In the genomic region with DNA sequence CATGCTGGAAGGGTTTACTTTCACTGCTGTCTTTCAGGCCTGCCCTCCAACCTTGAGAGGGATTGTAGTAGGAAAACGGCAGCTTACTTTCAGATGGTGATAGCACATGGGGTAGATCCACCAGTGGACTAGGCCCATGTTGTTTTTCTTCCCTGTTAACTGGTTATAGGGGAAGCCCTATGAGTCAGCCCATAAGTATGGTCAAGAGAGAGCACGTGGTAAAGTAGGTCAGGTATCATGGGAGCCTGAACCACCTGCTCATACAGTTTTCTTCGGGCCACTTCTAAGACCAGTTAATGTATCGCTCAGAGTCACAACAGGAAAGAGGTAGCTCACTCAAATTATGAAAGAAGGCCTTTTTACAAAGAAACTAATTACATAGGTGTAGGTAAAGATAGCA, we compare ENCODE assay signal across 20 cellular contexts. TPM values are rescaled to one million over a fixed set of nuclear protein-coding genes. Genes with fewer than 3 reads are reported as not detected.
DNase-seq lines count a peak whose midpoint lies in the region; ATAC-seq and TF ChIP-seq lines count a peak whose summit lies in the region.
"Had no signal": no experiment of that assay in that cellular context is flagged by ENCODE, and none has a peak within 500 bp of the region (broad histone marks: within the 10 kb centered on the region; RNA-seq: fewer than 3 reads in every experiment).

No MANE protein-coding gene starts in this region.

- DNase-seq in cardiac muscle cell (ENCODE audit: low read depth in 1 of 2, low spot score in 1 of 2) (no peak), heart left ventricle (no peak), SW480 (ENCODE audit: low spot score) (peak; percentile 34), foreskin keratinocyte (peak; percentile 24 to 49), NCI-H146 (lab: John Stamatoyannopoulos, UW) (no peak)
- DNase-seq: activated CD8-positive, alpha-beta memory T cell treated with anti-CD3 and anti-CD28 coated beads, Interleukin-2, amount 10 ng/mL, durations not matched to agents 7 days and 5 days; activated effector memory CD4-positive, alpha-beta T cell treated with anti-CD3 and anti-CD28 coated beads, Interleukin-2, amount 50 U/mL, for 16 hours; amniotic stem cell; DMS153; foreskin melanocyte; HCEC 1CT; KG1; NCI-H1417; NCI-H748 treated with DMSO at 0.1 percent for 48 hours; T1000; thyroid gland had no signal

- H3K36me3 ChIP-seq in cardiac muscle cell (peaks cover 72% of the 10 kb centered on the region), heart left ventricle (peaks cover 0 to 63% (median 27%) of the 10 kb centered on the region in 9 donors)
- H3K36me3 ChIP-seq: thyroid gland had no signal

- H3K27me3 ChIP-seq in cardiac muscle cell: no peaks in the 10 kb centered on the region
- H3K27me3 ChIP-seq in heart left ventricle: no peaks in the 10 kb centered on the region
- H3K27me3 ChIP-seq in foreskin keratinocyte: no peaks in the 10 kb centered on the region
- H3K27me3 ChIP-seq: thyroid gland had no signal

- no peak for ATAC-seq in heart left ventricle
- peak; percentile 32 for ATAC-seq in foreskin keratinocyte
- no peak for ATAC-seq in GM19463 (IDR thresholded peaks at IDR 0.05; ENCODE audit: unreplicated experiment)
- no peak for ATAC-seq in stimulated activated memory B cell treated with anti-CD40 and anti-IgM and Interleukin-4, amounts not matched to agents 10 μg/mL and 1 μg/mL and 100 μg/mL, for 72 hours
- no peak for ATAC-seq in GM19035 (IDR thresholded peaks at IDR 0.05; ENCODE audit: unreplicated experiment)
- ATAC-seq: activated CD8-positive, alpha-beta memory T cell treated with anti-CD3 and anti-CD28 coated beads, Interleukin-2, amount 10 ng/mL, durations not matched to agents 7 days and 5 days had no signal

- WGBS in heart left ventricle, 4 donors: 86 to 91% (median 88%) methylated on average over 4 of the region's 4 CpGs

- no peak for TF ChIP-seq POLR2A in heart left ventricle (IDR thresholded peaks at IDR 0.05)

- peak overlapping the region; percentile 85 for H3K27ac ChIP-seq in cardiac muscle cell
- H3K27ac ChIP-seq in heart left ventricle: no peak overlapping the region
- H3K27ac ChIP-seq in foreskin keratinocyte: no peak overlapping the region
- H3K27ac ChIP-seq: C4-2B, thyroid gland had no signal

- no peak overlapping the region for H3K4me3 ChIP-seq in cardiac muscle cell
- H3K4me3 ChIP-seq in heart left ventricle: no peak overlapping the region
- H3K4me3 ChIP-seq: thyroid gland had no signal

- no peaks in the 10 kb centered on the region for H3K9me3 Mint-ChIP-seq in stimulated activated memory B cell treated with anti-CD40 and anti-IgM and Interleukin-4, amounts not matched to agents 10 μg/mL and 1 μg/mL and 100 μg/mL, for 72 hours

- no peak overlapping the region for H3K27ac Mint-ChIP-seq in stimulated activated memory B cell treated with anti-CD40 and anti-IgM and Interleukin-4, amounts not matched to agents 10 μg/mL and 1 μg/mL and 100 μg/mL, for 72 hours
- H3K27ac Mint-ChIP-seq: activated CD8-positive, alpha-beta memory T cell treated with anti-CD3 and anti-CD28 coated beads, Interleukin-2, amount 10 ng/mL, durations not matched to agents 7 days and 5 days had no signal

- no peaks in the 10 kb centered on the region for H3K4me1 Mint-ChIP-seq in stimulated activated memory B cell treated with anti-CD40 and anti-IgM and Interleukin-4, amounts not matched to agents 10 μg/mL and 1 μg/mL and 100 μg/mL, for 72 hours

- H3K4me3 Mint-ChIP-seq in stimulated activated memory B cell treated with anti-CD40 and anti-IgM and Interleukin-4, amounts not matched to agents 10 μg/mL and 1 μg/mL and 100 μg/mL, for 72 hours: no peak overlapping the region
- H3K4me3 Mint-ChIP-seq: activated CD8-positive, alpha-beta memory T cell treated with anti-CD3 and anti-CD28 coated beads, Interleukin-2, amount 10 ng/mL, durations not matched to agents 7 days and 5 days had no signal

- H3K27me3 Mint-ChIP-seq in stimulated activated memory B cell treated with anti-CD40 and anti-IgM and Interleukin-4, amounts not matched to agents 10 μg/mL and 1 μg/mL and 100 μg/mL, for 72 hours: no peaks in the 10 kb centered on the region
- H3K27me3 Mint-ChIP-seq: activated CD8-positive, alpha-beta memory T cell treated with anti-CD3 and anti-CD28 coated beads, Interleukin-2, amount 10 ng/mL, durations not matched to agents 7 days and 5 days had no signal

- H3K9me3 ChIP-seq in cardiac muscle cell (ENCODE audit: low read depth) (no peaks in the 10 kb centered on the region), heart left ventricle (no peaks in the 10 kb centered on the region)
- H3K9me3 ChIP-seq: thyroid gland had no signal

- intact Hi-C loops in heart left ventricle (cut with DNase I): no loop called here

- peaks cover 59% of the 10 kb centered on the region for H3K36me3 Mint-ChIP-seq in stimulated activated memory B cell treated with anti-CD40 and anti-IgM and Interleukin-4, amounts not matched to agents 10 μg/mL and 1 μg/mL and 100 μg/mL, for 72 hours

- H3K4me1 ChIP-seq in cardiac muscle cell (ENCODE audit: low read depth): no peaks in the 10 kb centered on the region
- H3K4me1 ChIP-seq in heart left ventricle: peaks cover 0 to 4% (median 0%) of the 10 kb centered on the region in 12 donors
- H3K4me1 ChIP-seq in foreskin keratinocyte: no peaks in the 10 kb centered on the region
- H3K4me1 ChIP-seq: thyroid gland had no signal

- no peak for TF ChIP-seq CTCF in cardiac muscle cell (IDR thresholded peaks at IDR 0.05; ENCODE audit: low read depth, low read length)
- no peak for TF ChIP-seq CTCF in heart left ventricle (IDR thresholded peaks at IDR 0.05)
- no peak for TF ChIP-seq CTCF in foreskin keratinocyte (conservative IDR thresholded peaks at IDR 0.05)

RNA-seq across cellular contexts. Expression of gene PDK1, which starts 33.0 kb away (rescaled TPM):
- total RNA-seq in cardiac muscle cell (619 and 1,005 TPM in 2 replicates), heart left ventricle (10 to 100 TPM; 27.2 to 69.0 (median 53.2) TPM), foreskin keratinocyte (7.1 and 7.8 TPM in 2 replicates)
- polyA plus RNA-seq in cardiac muscle cell (383 and 432 TPM in 2 replicates), heart left ventricle (10 to 100 TPM in 1 of 2 donors, 1 to 10 TPM in 1; 6.7 to 15.3 TPM), foreskin keratinocyte (2.6 and 2.8 TPM in 2 replicates)

Comparison
In these comparisons a context has a peak if more than half of its experiments do, and no peak if none do; other contexts are left out.
1. DNase-seq: peak in SW480 (single experiment) and foreskin keratinocyte (2 of 2); none in cardiac muscle cell (0 of 2), heart left ventricle (0 of 5) and NCI-H146 (single experiment).